18 cellular contexts compared by ENCODE assay signal in genomic region chr4:138501614-138502013, GRCh38.
"Had no signal": no experiment of that assay in that cellular context is flagged by ENCODE, and none has a peak within 500 bp of the region (broad histone marks: within the 10 kb centered on the region; RNA-seq: fewer than 3 reads in every experiment).

No MANE protein-coding gene starts in this region.

- DNase-seq: colonic mucosa; cortex of kidney; dorsolateral prefrontal cortex; effector CD4-positive, alpha-beta T cell; effector CD8-positive, alpha-beta T cell; effector memory CD4-positive, alpha-beta T cell; effector memory CD8-positive, alpha-beta T cell; endodermal cell; erythroblast; esophagus squamous epithelium; foreskin fibroblast; foreskin keratinocyte; foreskin melanocyte; gastrocnemius medialis; glutamatergic neuron; head of caudate nucleus; heart left ventricle; heart right ventricle had no signal
